ENCODE assay signal across 13 cellular contexts in genomic region chr4:13881880-13882279, GRCh38.
DNase-seq lines count a peak whose midpoint lies in the region; ATAC-seq and TF ChIP-seq lines count a peak whose summit lies in the region.
"Had no signal": no experiment of that assay in that cellular context is flagged by ENCODE, and none has a peak within 500 bp of the region (broad histone marks: within the 10 kb centered on the region; RNA-seq: fewer than 3 reads in every experiment).

No MANE protein-coding gene starts in this region.

- no peaks in the 10 kb centered on the region for H3K79me2 ChIP-seq in trophoblast cell (ENCODE audit: control insufficient read depth, insufficient read depth, low read length, poor library complexity)

- no peaks in the 10 kb centered on the region for H3K79me1 ChIP-seq in IMR-90 (ENCODE audit: low read depth in 1 of 2, low read length in 2 of 2)
- no peaks in the 10 kb centered on the region for H3K79me1 ChIP-seq in trophoblast cell (ENCODE audit: low read length)

- H2BK15ac ChIP-seq in IMR-90 (ENCODE audit: low read depth, low read length) = 0 out of 3 replicates have a peak overlapping the region, but pooled peaks have one; percentile 36

- peak; percentile 75 for ATAC-seq in IMR-90 (ENCODE audit: low read depth)
- ATAC-seq in HG02970 (IDR thresholded peaks at IDR 0.05; ENCODE audit: low FRiP score, unreplicated experiment) = no peak
- ATAC-seq: psoas muscle, T-helper 17 cell had no signal

- no peak overlapping the region for H2BK12ac ChIP-seq in trophoblast cell (ENCODE audit: low read length)

- CTCF ChIA-PET in AG04449 (lab: Yijun Ruan, JAX) = interaction anchor here (1.7 kb wide), 1 partner anchor 228 kb away, joined by 9 read pairs; no protein-coding TSS in a partner anchor
- CTCF ChIA-PET in IMR-90 (lab: Yijun Ruan, JAX) = interaction anchor here (0.6 kb wide), 1 partner anchor 200 kb away, joined by 3 read pairs; no protein-coding TSS in a partner anchor

- TF ChIP-seq CTCF in AG04449 (IDR thresholded peaks at IDR 0.05; ENCODE audit: insufficient read depth, low read length, missing control alignments) (peak; percentile 30), IMR-90 (conservative IDR thresholded peaks at IDR 0.05; ENCODE audit: low read depth, low read length) (peak; percentile 33), cardiac fibroblast (IDR thresholded peaks at IDR 0.05; ENCODE audit: low read depth, low read length) (peak; percentile 22), suprapubic skin (IDR thresholded peaks at IDR 0.05) (no peak)

- H2BK20ac ChIP-seq in IMR-90 (ENCODE audit: low read depth, low read length) = no peak overlapping the region; the same call in 1 of the 2 replicates

- H3K14ac ChIP-seq in IMR-90 (replicated peaks; ENCODE audit: low read depth, low read length) (no peak overlapping the region), trophoblast cell (ENCODE audit: low read length) (no peak overlapping the region)

- H4K12ac ChIP-seq in trophoblast cell (ENCODE audit: low read depth, low read length) = no peak overlapping the region

- no peak overlapping the region for H3K4me2 ChIP-seq in IMR-90 (ENCODE audit: low read depth, low read length)
- no peak overlapping the region for H3K4me2 ChIP-seq in trophoblast cell (ENCODE audit: low read length)

- H4K8ac ChIP-seq in IMR-90 (ENCODE audit: low read depth in 2 of 2, low read length in 2 of 2) (no peak overlapping the region), trophoblast cell (ENCODE audit: low read depth, low read length) (no peak overlapping the region)

- TF ChIP-seq EP300 in suprapubic skin (IDR thresholded peaks at IDR 0.05) = no peak

- H3K9me3 ChIP-seq in IMR-90 (ENCODE audit: control insufficient read depth, insufficient read depth, low read length) = no peaks in the 10 kb centered on the region
- H3K9me3 ChIP-seq in suprapubic skin = no peaks in the 10 kb centered on the region
- no peaks in the 10 kb centered on the region for H3K9me3 ChIP-seq in trophoblast cell (ENCODE audit: insufficient read depth, low read depth, low read length)
- H3K9me3 ChIP-seq: psoas muscle had no signal

- H2AK9ac ChIP-seq in IMR-90 (replicated peaks; ENCODE audit: low read depth, low read length, poor library complexity) = no peak overlapping the region

- H2AFZ ChIP-seq in IMR-90 (replicated peaks; ENCODE audit: low read length, poor library complexity) (peak overlapping the region; percentile 0), trophoblast cell (ENCODE audit: insufficient read depth, low read length, poor library complexity) (no peak overlapping the region)

- peak overlapping the region; percentile 28; the same call in 1 of the 2 replicates for H3K4ac ChIP-seq in IMR-90 (ENCODE audit: low read depth, low read length)
- no peak overlapping the region for H3K4ac ChIP-seq in trophoblast cell (ENCODE audit: low read depth, low read length)

- H3K23ac ChIP-seq in IMR-90 (ENCODE audit: low read depth, low read length) (no peak overlapping the region), trophoblast cell (ENCODE audit: low read length) (no peak overlapping the region)

- H2BK5ac ChIP-seq in IMR-90 (ENCODE audit: low read depth, low read length, poor library complexity, severe bottlenecking) = no peak overlapping the region
- H2BK5ac ChIP-seq in trophoblast cell (ENCODE audit: low read depth, low read length, poor library complexity) = no peak overlapping the region

- H3K56ac ChIP-seq in IMR-90 (ENCODE audit: extremely low read depth, insufficient read depth, low read length) = no peak overlapping the region

- intact Hi-C loops in IMR-90 (cut with micrococcal nuclease) = no loop called here

- 0 out of 2 replicates have a peak overlapping the region, but pooled peaks have one; percentile 2 for H4K91ac ChIP-seq in IMR-90 (ENCODE audit: insufficient read depth, low read depth, low read length)
- no peak overlapping the region for H4K91ac ChIP-seq in trophoblast cell (ENCODE audit: low read depth, low read length)

- H3K18ac ChIP-seq in IMR-90 (ENCODE audit: low read depth, low read length) (no peak overlapping the region), trophoblast cell (ENCODE audit: low read length) (no peak overlapping the region)

- H3K27ac ChIP-seq in IMR-90 (ENCODE audit: insufficient read depth, low read length) (no peak overlapping the region), suprapubic skin (no peak overlapping the region), trophoblast cell (ENCODE audit: low read depth, low read length) (no peak overlapping the region)
- H3K27ac ChIP-seq: psoas muscle had no signal

- no peaks in the 10 kb centered on the region for H3K9me1 ChIP-seq in IMR-90 (ENCODE audit: insufficient read depth, low read length)

- BruUV-seq in IMR-90 (replicated peaks; lab: Mats Ljungman, UMichigan) = no TSS peak

- H2AK5ac ChIP-seq in IMR-90 (ENCODE audit: low read depth, low read length) (no peak overlapping the region), trophoblast cell (ENCODE audit: low read length) (no peak overlapping the region)

- dilution Hi-C loops in IMR-90 (cut with HindIII; ENCODE audit: low sequenced_read_pairs, unreplicated experiment) = no loop called here

- H3K9ac ChIP-seq in IMR-90 (ENCODE audit: low read depth, low read length) = no peak overlapping the region
- H3K9ac ChIP-seq in trophoblast cell (ENCODE audit: low read length) = no peak overlapping the region

- DNase-seq in AG04449 (ENCODE audit: low read depth, low spot score) (no peak), IMR-90 (no peak), cardiac fibroblast (ENCODE audit: low read depth in 2 of 2) (peak; percentile 37 to 56), inferior parietal cortex (ENCODE audit: extremely low spot score) (peak; percentile 8), suprapubic skin (ENCODE audit: low spot score in 2 of 2) (no peak), HuH-7 (ENCODE audit: low spot score) (no peak), trophoblast cell (no peak)
- DNase-seq: hippocampal formation, MV-4-11, NCI-H2107, psoas muscle, T-helper 17 cell had no signal

- TF ChIP-seq RAD21 in IMR-90 (IDR thresholded peaks at IDR 0.05; ENCODE audit: low read length) = peak; percentile 48

- H3K27me3 ChIP-seq in IMR-90 (ENCODE audit: control insufficient read depth, insufficient read depth, low read length) (no peaks in the 10 kb centered on the region), suprapubic skin (no peaks in the 10 kb centered on the region), trophoblast cell (ENCODE audit: insufficient read depth, low read length) (no peaks in the 10 kb centered on the region)

- no CpG with 5 or more reads among the region's 4 CpGs for WGBS in IMR-90 (ENCODE audit: extremely low coverage in 2 of 2, insufficient read length in 1 of 2), 2 experiments
- 66% methylated on average over 4 of the region's 4 CpGs for WGBS in suprapubic skin
- no CpG with 5 or more reads among the region's 4 CpGs for WGBS in trophoblast cell (ENCODE audit: extremely low coverage, insufficient coverage, insufficient read length)

- H3K36me3 ChIP-seq in IMR-90 (ENCODE audit: control insufficient read depth, insufficient read depth, low read length) (no peaks in the 10 kb centered on the region), suprapubic skin (no peaks in the 10 kb centered on the region), trophoblast cell (ENCODE audit: control insufficient read depth in 1 of 2, insufficient read depth in 2 of 2, low read length in 2 of 2) (no peaks in the 10 kb centered on the region)

- peak overlapping the region; percentile 29; the same call in 1 of the 2 replicates for H4K5ac ChIP-seq in IMR-90 (ENCODE audit: low read depth, low read length)

- H2BK120ac ChIP-seq in IMR-90 (ENCODE audit: low read depth, low read length) (no peak overlapping the region), trophoblast cell (ENCODE audit: insufficient read depth, low read length, poor library complexity) (no peak overlapping the region)

- POLR2A ChIA-PET in AG04449 (lab: Yijun Ruan, JAX) (no interaction called here), IMR-90 (lab: Charles Lee; ENCODE audit: unreplicated experiment) (no interaction called here)

- no peaks in the 10 kb centered on the region for H4K20me1 ChIP-seq in IMR-90 (ENCODE audit: insufficient read depth, low read length)

- TF ChIP-seq POLR2A in IMR-90 (IDR thresholded peaks at IDR 0.05; ENCODE audit: low read depth, low read length) (no peak), suprapubic skin (IDR thresholded peaks at IDR 0.05) (no peak)

- H3K4me3 ChIP-seq in AG04449 (ENCODE audit: low read depth, low read length) (no peak overlapping the region), IMR-90 (ENCODE audit: insufficient read depth, low read depth, low read length) (no peak overlapping the region), cardiac fibroblast (replicated peaks in 1 of 2; ENCODE audit: low read depth in 2 of 2, low read length in 2 of 2) (no peak overlapping the region), suprapubic skin (no peak overlapping the region), trophoblast cell (ENCODE audit: low read depth, low read length) (no peak overlapping the region)
- H3K4me3 ChIP-seq: psoas muscle had no signal

- H3K4me1 ChIP-seq in IMR-90 (ENCODE audit: control insufficient read depth, insufficient read depth, low read length) (no peaks in the 10 kb centered on the region), suprapubic skin (no peaks in the 10 kb centered on the region), trophoblast cell (ENCODE audit: control insufficient read depth in 1 of 2, insufficient read depth in 2 of 2, low read length in 2 of 2) (no peaks in the 10 kb centered on the region)
- H3K4me1 ChIP-seq: psoas muscle had no signal

- in situ Hi-C loops in IMR-90 (cut with MboI; ENCODE audit: low sequenced_read_pairs) = no loop called here

TF ChIP-seq in IMR-90, 13 proteins besides CTCF, POLR2A, EP300 and RAD21:
- TF ChIP-seq SMC3 (IDR thresholded peaks at IDR 0.05; ENCODE audit: low read depth, low read length) (peak; percentile 27), RCOR1 (IDR thresholded peaks at IDR 0.05; ENCODE audit: insufficient replicate concordance, low read length) (no peak)

Comparison
In these comparisons a context has a peak if more than half of its experiments do, and no peak if none do; other contexts are left out.
1. DNase-seq: peak in cardiac fibroblast (2 of 2) and inferior parietal cortex (single experiment); none in AG04449 (single experiment), IMR-90 (single experiment), suprapubic skin (0 of 2), HuH-7 (single experiment) and trophoblast cell (0 of 2).
2. CTCF ChIP-seq: peak in AG04449 (single experiment), IMR-90 (single experiment) and cardiac fibroblast (single experiment); none in suprapubic skin (0 of 2).